9 cellular contexts compared by ENCODE assay signal in the genomic region with DNA sequence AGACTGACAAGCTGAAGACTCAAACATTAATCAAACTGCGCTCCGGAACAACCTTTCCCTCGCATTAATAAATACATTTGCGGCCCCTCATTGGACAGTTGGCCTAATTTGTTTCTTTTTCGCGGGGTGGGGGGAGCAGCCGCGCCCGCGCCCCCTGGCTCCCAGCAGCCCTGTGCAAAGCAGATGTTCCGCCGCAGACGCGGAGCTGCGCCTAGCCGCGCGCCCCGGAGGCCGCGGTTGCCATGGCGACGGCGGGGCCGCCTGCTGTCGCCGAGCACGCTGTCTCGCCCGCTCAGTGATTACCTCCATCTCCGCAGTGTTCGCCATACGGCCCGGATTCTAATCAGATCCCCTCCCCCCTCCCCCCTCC. TPM values are rescaled to one million over a fixed set of nuclear protein-coding genes. Genes with fewer than 3 reads are reported as not detected.
A peak's percentile ranks its signal among the peaks of the same experiment; 100 is the strongest.
DNase-seq lines count a peak whose midpoint lies in the region; ATAC-seq and TF ChIP-seq lines count a peak whose summit lies in the region.
"Had no signal": no experiment of that assay in that cellular context is flagged by ENCODE, and none has a peak within 500 bp of the region (broad histone marks: within the 10 kb centered on the region; RNA-seq: fewer than 3 reads in every experiment).

No MANE protein-coding gene starts in this region.

- no peaks in the 10 kb centered on the region for H3K36me3 Mint-ChIP-seq in CD4-positive, alpha-beta T cell (ENCODE audit: low read depth)

- no peaks in the 10 kb centered on the region for H3K9me3 ChIP-seq in CD4-positive, alpha-beta T cell (ENCODE audit: control insufficient read depth, low read length)
- H3K9me3 ChIP-seq in OCI-LY1 (ENCODE audit: low read length) (no peaks in the 10 kb centered on the region), cardiac muscle cell (ENCODE audit: low read depth) (no peaks in the 10 kb centered on the region)

- H3K4me1 Mint-ChIP-seq in CD4-positive, alpha-beta T cell (ENCODE audit: low read depth), result peaks cover 16% of the 10 kb centered on the region

- H4K20me1 ChIP-seq in OCI-LY1 (ENCODE audit: insufficient read depth, low read length), result no peaks in the 10 kb centered on the region

- H3K27me3 Mint-ChIP-seq in CD4-positive, alpha-beta T cell, result peaks cover 62% of the 10 kb centered on the region

- H3K36me3 ChIP-seq in OCI-LY1 (ENCODE audit: insufficient read depth, low read length) (no peaks in the 10 kb centered on the region), cardiac muscle cell (no peaks in the 10 kb centered on the region)

- POLR2A ChIA-PET in CD4-positive, alpha-beta T cell (lab: Charles Lee), result no interaction called here

- peaks cover 13% of the 10 kb centered on the region for H3K4me1 ChIP-seq in OCI-LY1 (ENCODE audit: insufficient read depth, low read length, severe bottlenecking)
- H3K4me1 ChIP-seq in cardiac muscle cell (ENCODE audit: low read depth), result peaks cover 36% of the 10 kb centered on the region

- no peaks in the 10 kb centered on the region for H3K9me2 ChIP-seq in OCI-LY1 (ENCODE audit: low read depth, low read length)

- DNase-seq in CD4-positive, alpha-beta T cell, result peak; percentile 33 to 70 (median 54)
- DNase-seq in activated T-helper 9 cell treated with anti-CD3 and anti-CD28 coated beads, Interleukin-2, amount 50 U/mL, for 16 hours (ENCODE audit: low read depth), result peak; percentile 37
- DNase-seq in cardiac muscle cell (ENCODE audit: low read depth in 1 of 2, low spot score in 1 of 2) (peak; percentile 37 to 77), sciatic nerve (ENCODE audit: low spot score) (no peak)

- H3F3A ChIP-seq in OCI-LY1 (ENCODE audit: insufficient read depth, low read length), result no peaks in the 10 kb centered on the region

- no peak overlapping the region for H3K27ac Mint-ChIP-seq in CD4-positive, alpha-beta T cell

- H3K4me3 ChIP-seq in OCI-LY1 (ENCODE audit: low read depth, low read length, poor library complexity, severe bottlenecking) (peak overlapping the region; percentile 60), cardiac muscle cell (peak overlapping the region; percentile 28)

- H3K27ac ChIP-seq in CD4-positive, alpha-beta T cell (ENCODE audit: low read depth, low read length), result no peak overlapping the region
- H3K27ac ChIP-seq in OCI-LY1 (ENCODE audit: low read depth, low read length, poor library complexity, severe bottlenecking), result no peak overlapping the region
- H3K27ac ChIP-seq in cardiac muscle cell, result no peak overlapping the region

- CTCF ChIA-PET in CD4-positive, alpha-beta T cell (lab: Charles Lee), result interaction anchor here (0.6 to 2.4 kb wide), 7 partner anchors 9 to 683 kb away, joined by 3 to 17 read pairs (median 7); partner anchors contain the start of gene CDK5RAP3

- peak; percentile 79 for ATAC-seq in CD4-positive, alpha-beta T cell (ENCODE audit: poor library complexity)
- ATAC-seq in HG03280 (IDR thresholded peaks at IDR 0.05; ENCODE audit: unreplicated experiment), result peak; percentile 70
- ATAC-seq in sciatic nerve, result peak; percentile 74
- ATAC-seq in GM19324 (IDR thresholded peaks at IDR 0.05; ENCODE audit: low FRiP score, unreplicated experiment), result no peak
- ATAC-seq in HG03196 (IDR thresholded peaks at IDR 0.05; ENCODE audit: unreplicated experiment), result no peak

- TF ChIP-seq CTCF in CD4-positive, alpha-beta T cell (IDR thresholded peaks at IDR 0.05), result no peak
- TF ChIP-seq CTCF in OCI-LY1 (IDR thresholded peaks at IDR 0.05; ENCODE audit: low read length), result no peak
- TF ChIP-seq CTCF in cardiac muscle cell (IDR thresholded peaks at IDR 0.05; ENCODE audit: low read depth, low read length), result no peak

- H3K4me2 ChIP-seq in OCI-LY1 (ENCODE audit: low read length), result peak overlapping the region; percentile 81

- no peaks in the 10 kb centered on the region for H3K9me3 Mint-ChIP-seq in CD4-positive, alpha-beta T cell

- peak overlapping the region; percentile 55 for H3K9ac ChIP-seq in OCI-LY1 (ENCODE audit: low read length)

- intact Hi-C loops in CD4-positive, alpha-beta T cell (cut with DNase I, micrococcal nuclease), result no loop called here
- intact Hi-C loops in sciatic nerve (cut with DNase I), result loop anchor here (10.0 kb wide), 1 partner anchor 167 kb away; the partner anchor contains the start of gene SCRN2

- peaks cover 46% of the 10 kb centered on the region for H3K27me3 ChIP-seq in CD4-positive, alpha-beta T cell (ENCODE audit: control insufficient read depth, insufficient read depth, low read length)
- H3K27me3 ChIP-seq in OCI-LY1 (ENCODE audit: insufficient read depth, low read length) (peaks cover 3% of the 10 kb centered on the region; the same call in 1 of the 2 replicates), cardiac muscle cell (no peaks in the 10 kb centered on the region)

- no peak overlapping the region for H2AFZ ChIP-seq in OCI-LY1 (ENCODE audit: low read length)

- no peaks in the 10 kb centered on the region for H3K79me2 ChIP-seq in OCI-LY1 (ENCODE audit: insufficient read depth, low read length)

- peak overlapping the region; percentile 67 for H3K4me3 Mint-ChIP-seq in CD4-positive, alpha-beta T cell

RNA-seq across cellular contexts. Expression of gene COPZ2, which starts 25.5 kb away (rescaled TPM):
- under 1 TPM; 0.47 to 0.88 TPM for total RNA-seq in CD4-positive, alpha-beta T cell
- total RNA-seq in cardiac muscle cell, result 10.8 and 14.4 TPM in 2 replicates
- polyA plus RNA-seq in cardiac muscle cell, result 23.5 and 36.1 TPM in 2 replicates
- total RNA-seq in sciatic nerve, result 72.7 TPM

RNA-seq across cellular contexts. Expression of gene NFE2L1, which starts 36.0 kb away (rescaled TPM):
- total RNA-seq in CD4-positive, alpha-beta T cell, result 10 to 100 TPM; 28.1 to 30.6 TPM
- total RNA-seq in cardiac muscle cell, result 96.4 and 122 TPM in 2 replicates
- polyA plus RNA-seq in cardiac muscle cell, result 56.0 and 56.7 TPM in 2 replicates
- total RNA-seq in sciatic nerve, result 287 TPM

RNA-seq across cellular contexts. Expression of gene CDK5RAP3, which starts 41.2 kb away (rescaled TPM):
- 100 to 1,000 TPM; 206 to 224 TPM for total RNA-seq in CD4-positive, alpha-beta T cell
- 81.8 and 121 TPM in 2 replicates for total RNA-seq in cardiac muscle cell
- polyA plus RNA-seq in cardiac muscle cell, result 137 and 158 TPM in 2 replicates
- 187 TPM for total RNA-seq in sciatic nerve

RNA-seq across cellular contexts. Expression of gene PRR15L, which starts 54.5 kb away (rescaled TPM):
- not detected for total RNA-seq in CD4-positive, alpha-beta T cell
- total RNA-seq in cardiac muscle cell (not detected in 2 replicates), sciatic nerve (not detected)
- polyA plus RNA-seq in cardiac muscle cell, result 0.22 TPM in 1 of 2 replicates, not detected in the other
- total RNA-seq: myocyte had no signal

Comparison
In these comparisons a context has a peak if more than half of its experiments do, and no peak if none do; other contexts are left out.
1. ATAC-seq: peak in CD4-positive, alpha-beta T cell (single experiment), HG03280 (single experiment) and sciatic nerve (single experiment); none in GM19324 (single experiment) and HG03196 (single experiment).